8 cellular contexts compared by ENCODE assay signal in genomic region chr10:94402204-94403033, GRCh38. TPM values are rescaled to one million over a fixed set of nuclear protein-coding genes. Genes with fewer than 3 reads are reported as not detected.
DNase-seq lines count a peak whose midpoint lies in the region; ATAC-seq and TF ChIP-seq lines count a peak whose summit lies in the region.

TBC1D12 (plus strand) TSS chr10:94402541; CDS start chr10:94402614, 73 bp downstream.

- peak within 1 kb of the TSS; percentile 90 for H3K4me3 Mint-ChIP-seq in CD4-positive, alpha-beta T cell
- H3K4me3 Mint-ChIP-seq in activated CD8-positive, alpha-beta T cell treated with anti-CD3 and anti-CD28 coated beads for 36 hours, result peak within 1 kb of the TSS; percentile 59
- peak within 1 kb of the TSS; percentile 84 to 87 for H3K4me3 Mint-ChIP-seq in stimulated activated naive B cell treated with anti-CD40 and anti-IgM and Interleukin-4, amounts not matched to agents 10 μg/mL and 1 μg/mL and 100 μg/mL, for 72 hours

- peaks cover 59% of the 10 kb centered on the region for H3K27me3 ChIP-seq in CD4-positive, alpha-beta T cell (ENCODE audit: control insufficient read depth, insufficient read depth, low read length)

- H3K36me3 Mint-ChIP-seq in CD4-positive, alpha-beta T cell (ENCODE audit: low read depth), result no peaks in the 10 kb centered on the region
- no peaks in the 10 kb centered on the region for H3K36me3 Mint-ChIP-seq in activated CD8-positive, alpha-beta T cell treated with anti-CD3 and anti-CD28 coated beads for 36 hours (ENCODE audit: low read depth)
- peaks cover 0 to 4% of the 10 kb centered on the region in 2 donors for H3K36me3 Mint-ChIP-seq in stimulated activated naive B cell treated with anti-CD40 and anti-IgM and Interleukin-4, amounts not matched to agents 10 μg/mL and 1 μg/mL and 100 μg/mL, for 72 hours

- no peaks in the 10 kb centered on the region for H3K9me3 ChIP-seq in CD4-positive, alpha-beta T cell (ENCODE audit: control insufficient read depth, low read length)

- no peaks in the 10 kb centered on the region for H3K9me3 Mint-ChIP-seq in CD4-positive, alpha-beta T cell
- H3K9me3 Mint-ChIP-seq in activated CD8-positive, alpha-beta T cell treated with anti-CD3 and anti-CD28 coated beads for 36 hours, result peaks cover 3% of the 10 kb centered on the region
- peaks cover 0 to 7% of the 10 kb centered on the region in 2 donors for H3K9me3 Mint-ChIP-seq in stimulated activated naive B cell treated with anti-CD40 and anti-IgM and Interleukin-4, amounts not matched to agents 10 μg/mL and 1 μg/mL and 100 μg/mL, for 72 hours

- H3K27ac ChIP-seq in CD4-positive, alpha-beta T cell (ENCODE audit: low read depth, low read length), result no peak within 1 kb of the TSS

- peak within 1 kb of the TSS; percentile 74 for H3K4me3 ChIP-seq in epithelial cell of esophagus (ENCODE audit: low read length)

- peak; percentile 61 for ATAC-seq in CD4-positive, alpha-beta T cell (ENCODE audit: poor library complexity)
- peak; percentile 75 for ATAC-seq in HG03354 (IDR thresholded peaks at IDR 0.05; ENCODE audit: poor library complexity, severe bottlenecking, unreplicated experiment)
- peak; percentile 76 for ATAC-seq in activated CD8-positive, alpha-beta T cell treated with anti-CD3 and anti-CD28 coated beads for 36 hours
- peak; percentile 78 to 81 for ATAC-seq in stimulated activated naive B cell treated with anti-CD40 and anti-IgM and Interleukin-4, amounts not matched to agents 10 μg/mL and 1 μg/mL and 100 μg/mL, for 72 hours (replicated peaks)

- H3K4me1 Mint-ChIP-seq in CD4-positive, alpha-beta T cell (ENCODE audit: low read depth), result peaks cover 7% of the 10 kb centered on the region
- H3K4me1 Mint-ChIP-seq in activated CD8-positive, alpha-beta T cell treated with anti-CD3 and anti-CD28 coated beads for 36 hours (ENCODE audit: low read depth), result peaks cover 5% of the 10 kb centered on the region
- H3K4me1 Mint-ChIP-seq in stimulated activated naive B cell treated with anti-CD40 and anti-IgM and Interleukin-4, amounts not matched to agents 10 μg/mL and 1 μg/mL and 100 μg/mL, for 72 hours, result peaks cover 5 to 7% of the 10 kb centered on the region in 2 donors

- intact Hi-C loops in CD4-positive, alpha-beta T cell (cut with DNase I, micrococcal nuclease), result no loop called here
- intact Hi-C loops in activated CD8-positive, alpha-beta T cell treated with anti-CD3 and anti-CD28 coated beads for 36 hours (cut with micrococcal nuclease), result no loop called here

- DNase-seq in CD4-positive, alpha-beta T cell, result peak in 1 of 10 experiments; percentile 35
- DNase-seq in GM19240 (ENCODE audit: insufficient read length, low spot score), result peak; percentile 71
- peak; percentile 89 for DNase-seq in NCI-H446 treated with DMSO at 0.1 percent for 48 hours (lab: John Stamatoyannopoulos, UW)
- DNase-seq in activated CD8-positive, alpha-beta T cell treated with anti-CD3 and anti-CD28 coated beads for 36 hours, result peak; percentile 38
- peak; percentile 98 for DNase-seq in epithelial cell of esophagus (ENCODE audit: low read depth)
- DNase-seq in mesenteric fat pad (ENCODE audit: low spot score), result peak; percentile 97
- peak; percentile 83 for DNase-seq in stimulated activated naive B cell treated with anti-CD40 and anti-IgM and Interleukin-4, amounts not matched to agents 10 μg/mL and 1 μg/mL and 100 μg/mL, for 72 hours

- no peak within 1 kb of the TSS for H3K27ac Mint-ChIP-seq in CD4-positive, alpha-beta T cell
- H3K27ac Mint-ChIP-seq in activated CD8-positive, alpha-beta T cell treated with anti-CD3 and anti-CD28 coated beads for 36 hours, result no peak within 1 kb of the TSS
- H3K27ac Mint-ChIP-seq in stimulated activated naive B cell treated with anti-CD40 and anti-IgM and Interleukin-4, amounts not matched to agents 10 μg/mL and 1 μg/mL and 100 μg/mL, for 72 hours, result peak within 1 kb of the TSS; percentile 73

- POLR2A ChIA-PET in CD4-positive, alpha-beta T cell (lab: Charles Lee), result no interaction called here
- POLR2A ChIA-PET in activated CD8-positive, alpha-beta T cell treated with anti-CD3 and anti-CD28 coated beads for 36 hours (lab: Charles Lee), result interaction anchor here (0.8 kb wide), 1 partner anchor 142 kb away, joined by 5 read pairs; no protein-coding TSS in a partner anchor

- CTCF ChIA-PET in CD4-positive, alpha-beta T cell (lab: Charles Lee), result no interaction called here
- CTCF ChIA-PET in activated CD8-positive, alpha-beta T cell treated with anti-CD3 and anti-CD28 coated beads for 36 hours (lab: Charles Lee), result interaction anchor here (2.8 kb wide), 1 partner anchor 42 kb away, joined by 14 read pairs; no protein-coding TSS in a partner anchor

- peaks cover 74% of the 10 kb centered on the region for H3K27me3 Mint-ChIP-seq in CD4-positive, alpha-beta T cell
- peaks cover 45% of the 10 kb centered on the region for H3K27me3 Mint-ChIP-seq in activated CD8-positive, alpha-beta T cell treated with anti-CD3 and anti-CD28 coated beads for 36 hours
- H3K27me3 Mint-ChIP-seq in stimulated activated naive B cell treated with anti-CD40 and anti-IgM and Interleukin-4, amounts not matched to agents 10 μg/mL and 1 μg/mL and 100 μg/mL, for 72 hours, result peaks cover 36 to 46% of the 10 kb centered on the region in 2 donors

- TF ChIP-seq CTCF in CD4-positive, alpha-beta T cell (IDR thresholded peaks at IDR 0.05), result no peak
- TF ChIP-seq CTCF in activated CD8-positive, alpha-beta T cell treated with anti-CD3 and anti-CD28 coated beads for 36 hours (IDR thresholded peaks at IDR 0.05), result no peak
- no peak for TF ChIP-seq CTCF in epithelial cell of esophagus (IDR thresholded peaks at IDR 0.05; ENCODE audit: insufficient read depth, low read depth, low read length, missing control alignments)

RNA-seq across cellular contexts. Expression of gene TBC1D12, which starts in this region (rescaled TPM):
- total RNA-seq in CD4-positive, alpha-beta T cell, result under 1 TPM; 0.27 to 0.42 TPM
- under 1 TPM; 0.20 TPM for total RNA-seq in activated CD8-positive, alpha-beta T cell treated with anti-CD3 and anti-CD28 coated beads for 36 hours
- total RNA-seq in mesenteric fat pad, result 13.2 TPM

Comparison
In these comparisons a context has a peak if more than half of its experiments do, and no peak if none do; other contexts are left out.
1. Peak in ATAC-seq in CD4-positive, alpha-beta T cell; RNA of the gene not detected or under 1 TPM.
2. Peak in DNase-seq and ATAC-seq in activated CD8-positive, alpha-beta T cell treated with anti-CD3 and anti-CD28 coated beads for 36 hours; RNA of the gene not detected or under 1 TPM.